In the genomic region with DNA sequence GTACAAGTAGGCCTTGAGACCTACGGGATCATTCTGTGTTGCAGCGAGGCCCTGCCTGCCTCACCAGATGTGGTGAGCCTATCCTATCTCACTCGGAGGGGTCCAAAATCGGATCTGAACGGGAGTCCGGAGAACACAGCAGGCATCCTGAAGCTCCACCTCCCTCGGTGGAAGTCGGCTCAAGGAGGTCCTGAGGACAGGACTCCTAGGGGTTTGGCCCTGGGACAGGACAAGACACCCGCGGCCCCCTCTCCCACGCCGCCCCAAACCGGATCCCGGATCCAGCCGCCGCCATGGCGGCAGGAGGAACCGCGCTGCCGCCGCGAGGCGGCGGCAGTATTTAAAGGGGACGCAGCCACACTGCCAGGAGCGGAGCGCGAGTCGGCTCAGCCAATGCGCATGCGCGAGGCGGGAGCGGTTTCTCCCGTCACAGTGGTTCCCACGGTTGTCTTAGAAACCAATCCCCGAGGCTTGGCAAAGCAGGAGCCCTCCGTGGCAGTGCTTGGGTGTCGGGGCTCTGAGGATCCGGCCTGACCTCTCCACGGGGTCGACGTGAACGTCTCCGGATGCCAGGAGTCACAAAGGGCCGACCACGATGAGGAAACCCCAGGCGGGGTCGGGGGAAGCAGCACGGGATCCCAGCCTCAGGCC, we compare ENCODE assay signal across 8 cellular contexts.
DNase-seq lines count a peak whose midpoint lies in the region; ATAC-seq and TF ChIP-seq lines count a peak whose summit lies in the region.
"Not testable (repeated sequence)": the region's sequence is repeated elsewhere in the genome, so short reads cannot be mapped to it uniquely, and the experiment has no call there.

No MANE protein-coding gene starts in this region.

- H3K4me3 Mint-ChIP-seq in T-helper 2 cell treated with Interferon-gamma antibody and Interleukin-4, amounts not matched to agents 5 μg/mL and 100 μg/mL, for 36 hours = peak overlapping the region; percentile 80

- ATAC-seq in GM18505 (IDR thresholded peaks at IDR 0.05; ENCODE audit: unreplicated experiment) (peak; percentile 100), HG02678 (IDR thresholded peaks at IDR 0.05; ENCODE audit: unreplicated experiment) (peak; percentile 100)

- H3K9me2 ChIP-seq in MM.1S (replicated peaks; ENCODE audit: insufficient read depth, low read length) = not testable (repeated sequence)

- H3K9ac ChIP-seq in MM.1S (ENCODE audit: low read length) = peak overlapping the region; percentile 59; the same call in 1 of the 2 replicates

- H3K4me1 Mint-ChIP-seq in T-helper 2 cell treated with Interferon-gamma antibody and Interleukin-4, amounts not matched to agents 5 μg/mL and 100 μg/mL, for 36 hours (ENCODE audit: low read depth) = not testable (repeated sequence)

- H4K20me1 ChIP-seq in MM.1S (ENCODE audit: insufficient read depth, low read length) = not testable (repeated sequence)

- intact Hi-C loops in left ventricle myocardium inferior (cut with micrococcal nuclease); posterior vena cava (cut with DNase I); thyroid gland (cut with DNase I): not testable (repeated sequence)

- H3K4me3 ChIP-seq in MM.1S (ENCODE audit: low read length) (peak overlapping the region; percentile 71), astrocyte of the spinal cord (ENCODE audit: low read depth, low read length) (peak overlapping the region; percentile 12), left ventricle myocardium inferior (peak overlapping the region; percentile 69), thyroid gland (replicated peaks in 1 of 3) (peak overlapping the region in 1 of 3 donors; percentile 21)

- not testable (repeated sequence) for H3K36me3 Mint-ChIP-seq in T-helper 2 cell treated with Interferon-gamma antibody and Interleukin-4, amounts not matched to agents 5 μg/mL and 100 μg/mL, for 36 hours (ENCODE audit: low read depth)

- not testable (repeated sequence) for H3F3A ChIP-seq in MM.1S (ENCODE audit: insufficient read depth, low read length)

- not testable (repeated sequence) for H3K27ac ChIP-seq in MM.1S (ENCODE audit: low read length)
- H3K27ac ChIP-seq in left ventricle myocardium inferior (replicated peaks) (peak overlapping the region; percentile 74), thyroid gland (peak overlapping the region in 1 of 3 donors; percentile 10)

- in situ Hi-C loops in astrocyte of the spinal cord (cut with HindIII; ENCODE audit: low sequenced_read_pairs) = not testable (repeated sequence)

- not testable (repeated sequence) for H3K9me3 ChIP-seq in MM.1S (replicated peaks; ENCODE audit: insufficient read depth, low read length); left ventricle myocardium inferior (replicated peaks); thyroid gland

- not testable (repeated sequence) for H3K4me1 ChIP-seq in MM.1S (ENCODE audit: low read length); left ventricle myocardium inferior; thyroid gland

- H3K27me3 ChIP-seq in MM.1S (replicated peaks; ENCODE audit: insufficient read depth, low read length); left ventricle myocardium inferior (ENCODE audit: low read depth); thyroid gland: not testable (repeated sequence)

- H3K27ac Mint-ChIP-seq in T-helper 2 cell treated with Interferon-gamma antibody and Interleukin-4, amounts not matched to agents 5 μg/mL and 100 μg/mL, for 36 hours = peak overlapping the region; percentile 65

- peak overlapping the region; percentile 75; the same call in 1 of the 2 replicates for H2AFZ ChIP-seq in MM.1S (ENCODE audit: low read length)

- not testable (repeated sequence) for H3K27me3 Mint-ChIP-seq in T-helper 2 cell treated with Interferon-gamma antibody and Interleukin-4, amounts not matched to agents 5 μg/mL and 100 μg/mL, for 36 hours (ENCODE audit: low read depth)

- TF ChIP-seq POLR2A in GM18505 (IDR thresholded peaks at IDR 0.05; ENCODE audit: borderline replicate concordance, extremely low read depth, insufficient read depth, insufficient read length) = peak; percentile 69
- not testable (repeated sequence) for TF ChIP-seq POLR2A in thyroid gland (IDR thresholded peaks at IDR 0.05)

- peak; percentile 79 for DNase-seq in MM.1S
- DNase-seq in T-helper 2 cell treated with Interferon-gamma antibody and Interleukin-4, amounts not matched to agents 5 μg/mL and 100 μg/mL, for 36 hours (ENCODE audit: low spot score) = peak; percentile 76
- DNase-seq in astrocyte of the spinal cord (ENCODE audit: low read depth, low spot score) = not testable (repeated sequence)
- DNase-seq in left ventricle myocardium inferior = peak; percentile 81
- peak; percentile 91 for DNase-seq in posterior vena cava (ENCODE audit: low spot score)
- peak; percentile 57 to 58 for DNase-seq in thyroid gland

- peak overlapping the region; percentile 52; the same call in 1 of the 2 replicates for H3K4me2 ChIP-seq in MM.1S (ENCODE audit: low read depth, low read length)

- H3K79me2 ChIP-seq in MM.1S (ENCODE audit: low read length) = not testable (repeated sequence)

- WGBS in thyroid gland, 2 donors = 7 to 47% methylated on average over 8 of the region's 50 CpGs

- H3K9me3 Mint-ChIP-seq in T-helper 2 cell treated with Interferon-gamma antibody and Interleukin-4, amounts not matched to agents 5 μg/mL and 100 μg/mL, for 36 hours = not testable (repeated sequence)

- not testable (repeated sequence) for H3K36me3 ChIP-seq in MM.1S (replicated peaks; ENCODE audit: insufficient read depth, low read length); left ventricle myocardium inferior; thyroid gland

- not testable (repeated sequence) for TF ChIP-seq CTCF in MM.1S (IDR thresholded peaks at IDR 0.05; ENCODE audit: low read length); astrocyte of the spinal cord (IDR thresholded peaks at IDR 0.05; ENCODE audit: low read depth, low read length); thyroid gland (IDR thresholded peaks at IDR 0.05)
- peak; percentile 49 for TF ChIP-seq CTCF in left ventricle myocardium inferior (IDR thresholded peaks at IDR 0.05; ENCODE audit: borderline replicate concordance)
